ENCODE assay signal across 8 cellular contexts in the genomic region with DNA sequence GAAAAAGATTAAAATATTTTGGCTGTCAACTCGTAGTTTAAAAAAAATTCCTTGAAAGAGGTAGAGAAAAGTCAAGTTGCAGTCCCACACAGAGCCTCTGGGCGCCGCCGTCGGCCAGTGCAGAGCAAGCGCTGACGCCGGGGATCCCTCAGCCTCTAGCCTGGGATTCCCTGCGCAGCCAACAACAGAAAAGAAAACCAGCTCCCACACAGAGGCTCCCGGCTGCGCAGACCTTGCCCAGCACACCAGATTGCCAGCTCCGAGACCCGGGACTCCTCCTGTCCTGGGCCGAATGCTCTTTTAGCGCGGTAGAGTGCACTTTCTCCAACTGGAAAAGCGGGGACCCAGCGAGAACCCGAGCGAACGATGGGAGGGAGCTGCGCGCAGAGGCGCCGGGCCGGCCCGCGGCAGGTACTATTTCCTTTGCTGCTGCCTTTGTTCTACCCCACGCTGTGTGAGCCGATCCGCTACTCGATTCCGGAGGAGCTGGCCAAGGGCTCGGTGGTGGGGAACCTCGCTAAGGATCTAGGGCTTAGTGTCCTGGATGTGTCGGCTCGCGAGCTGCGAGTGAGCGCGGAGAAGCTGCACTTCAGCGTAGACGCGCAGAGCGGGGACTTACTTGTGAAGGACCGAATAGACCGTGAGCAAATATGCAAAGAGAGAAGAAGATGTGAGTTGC. TPM values are rescaled to one million over a fixed set of nuclear protein-coding genes. Genes with fewer than 3 reads are reported as not detected.
DNase-seq lines count a peak whose midpoint lies in the region; ATAC-seq and TF ChIP-seq lines count a peak whose summit lies in the region.
"Not testable (repeated sequence)": the region's sequence is repeated elsewhere in the genome, so short reads cannot be mapped to it uniquely, and the experiment has no call there.

Gene PCDHGB7 (plus strand): TSS at position 184 of the 679 bp plus-strand sequence. CDS start 183 bp downstream, at position 367.

- ATAC-seq in GM18870 (IDR thresholded peaks at IDR 0.05; ENCODE audit: unreplicated experiment) (peak; percentile 68), HG02973 (IDR thresholded peaks at IDR 0.05; ENCODE audit: unreplicated experiment) (peak; percentile 89)

- peaks cover 66% of the 10 kb centered on the region for H3K27me3 Mint-ChIP-seq in activated CD4-positive, alpha-beta T cell treated with anti-CD3 and anti-CD28 coated beads, Interleukin-2, amount 10 ng/mL, durations not matched to agents 24 days and 14 days

- POLR2A ChIA-PET in AG04449 (lab: Yijun Ruan, JAX) = interaction anchor here (1.0 kb wide), 2 partner anchors 140 to 146 kb away, joined by 4 read pairs; no protein-coding TSS in a partner anchor

- H3K4me1 Mint-ChIP-seq in activated CD4-positive, alpha-beta T cell treated with anti-CD3 and anti-CD28 coated beads, Interleukin-2, amount 10 ng/mL, durations not matched to agents 24 days and 14 days = peaks cover 28% of the 10 kb centered on the region

- peak within 1 kb of the TSS; percentile 54 for H3K4me3 ChIP-seq in AG04449 (ENCODE audit: low read depth, low read length)
- peak within 1 kb of the TSS; percentile 48 for H3K4me3 ChIP-seq in skeletal muscle cell (ENCODE audit: low read depth, low read length)

- CTCF ChIA-PET in AG04449 (lab: Yijun Ruan, JAX) = interaction anchor here (0.6 to 16.4 kb wide), 28 partner anchors 10 to 186 kb away, joined by 3 to 303 read pairs (median 4); partner anchors contain the start of genes PCDHGA1, PCDHGA12, PCDHGA5 and PCDHGA6

- H3K9me3 Mint-ChIP-seq in activated CD4-positive, alpha-beta T cell treated with anti-CD3 and anti-CD28 coated beads, Interleukin-2, amount 10 ng/mL, durations not matched to agents 24 days and 14 days = peaks cover 42% of the 10 kb centered on the region

- H3K4me3 Mint-ChIP-seq in activated CD4-positive, alpha-beta T cell treated with anti-CD3 and anti-CD28 coated beads, Interleukin-2, amount 10 ng/mL, durations not matched to agents 24 days and 14 days = peak within 1 kb of the TSS; percentile 82

- peak; percentile 71 for TF ChIP-seq CTCF in AG04449 (IDR thresholded peaks at IDR 0.05; ENCODE audit: insufficient read depth, low read length, missing control alignments)

- H3K27ac Mint-ChIP-seq in activated CD4-positive, alpha-beta T cell treated with anti-CD3 and anti-CD28 coated beads, Interleukin-2, amount 10 ng/mL, durations not matched to agents 24 days and 14 days = peak within 1 kb of the TSS; percentile 53

- not testable (repeated sequence) for H3K36me3 Mint-ChIP-seq in activated CD4-positive, alpha-beta T cell treated with anti-CD3 and anti-CD28 coated beads, Interleukin-2, amount 10 ng/mL, durations not matched to agents 24 days and 14 days (ENCODE audit: low read depth)

- intact Hi-C loops in activated CD4-positive, alpha-beta T cell treated with anti-CD3 and anti-CD28 coated beads, Interleukin-2, amount 10 ng/mL, durations not matched to agents 24 days and 14 days (cut with micrococcal nuclease) = not testable (repeated sequence)

- not testable (repeated sequence) for DNase-seq in AG04449 (ENCODE audit: low read depth, low spot score)
- DNase-seq in NCI-H2107 (lab: John Stamatoyannopoulos, UW) (peak; percentile 26), ecto neural progenitor cell (ENCODE audit: low spot score) (peak; percentile 87), kidney glomerular epithelial cell (lab: John Stamatoyannopoulos, UW) (peak; percentile 72), skeletal muscle cell (ENCODE audit: low read depth) (peak; percentile 57)
- peak; percentile 87 for DNase-seq in activated CD4-positive, alpha-beta T cell treated with anti-CD3 and anti-CD28 coated beads, Interleukin-2, amount 10 ng/mL, durations not matched to agents 24 days and 14 days

RNA-seq across cellular contexts. Expression of gene PCDHGB7, which starts in this region (rescaled TPM):
- total RNA-seq in activated CD4-positive, alpha-beta T cell treated with anti-CD3 and anti-CD28 coated beads, Interleukin-2, amount 10 ng/mL, durations not matched to agents 24 days and 14 days = 0.12 and 0.17 TPM in 2 replicates

Comparison
In these comparisons a context has a peak if more than half of its experiments do, and no peak if none do; other contexts are left out.
1. Peak in DNase-seq in activated CD4-positive, alpha-beta T cell treated with anti-CD3 and anti-CD28 coated beads, Interleukin-2, amount 10 ng/mL, durations not matched to agents 24 days and 14 days; RNA of the gene not detected or under 1 TPM.